ENCODE assay signal across 9 cellular contexts in the genomic region with DNA sequence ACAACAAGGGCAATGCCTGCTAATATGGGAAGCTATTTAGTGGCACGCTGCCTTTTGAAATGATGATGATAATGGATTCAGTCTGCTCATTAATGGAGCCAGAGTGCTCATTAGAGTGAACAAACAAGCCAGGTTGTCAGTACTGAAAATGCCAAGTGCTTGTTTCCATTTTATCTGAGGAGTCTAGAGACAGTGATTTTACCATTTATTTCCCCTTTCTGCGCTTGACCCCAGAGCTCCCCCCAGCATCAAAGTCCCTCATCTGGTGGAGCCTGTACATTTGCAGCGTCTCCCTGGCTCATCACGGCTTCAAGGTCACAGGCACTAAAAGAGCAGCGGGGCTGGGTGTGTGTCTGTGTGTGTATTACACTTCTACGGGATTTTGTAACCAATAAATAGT.
A peak's percentile ranks its signal among the peaks of the same experiment; 100 is the strongest.
DNase-seq lines count a peak whose midpoint lies in the region; ATAC-seq and TF ChIP-seq lines count a peak whose summit lies in the region.
"Had no signal": no experiment of that assay in that cellular context is flagged by ENCODE, and none has a peak within 500 bp of the region (broad histone marks: within the 10 kb centered on the region; RNA-seq: fewer than 3 reads in every experiment).

No MANE protein-coding gene starts in this region.

- H3K27ac Mint-ChIP-seq in CD8-positive, alpha-beta memory T cell: no peak overlapping the region
- H3K27ac Mint-ChIP-seq in nephron progenitor cell: no peak overlapping the region

- intact Hi-C loops in dorsolateral prefrontal cortex (cut with DNase I): no loop called here

- no peaks in the 10 kb centered on the region for H3K9me3 ChIP-seq in CD8-positive, alpha-beta memory T cell (ENCODE audit: low read length)

- DNase-seq in CD8-positive, alpha-beta memory T cell: no peak
- peak; percentile 98 for DNase-seq in NCI-H1105 treated with DMSO at 0.1 percent for 48 hours (lab: John Stamatoyannopoulos, UW)
- no peak for DNase-seq in dorsolateral prefrontal cortex
- peak; percentile 28 for DNase-seq in nephron progenitor cell
- no peak for DNase-seq in Ammon's horn (ENCODE audit: low spot score)
- DNase-seq in activated gamma-delta T cell (lab: John Stamatoyannopoulos, UW): no peak

- CTCF ChIA-PET in CD8-positive, alpha-beta memory T cell (lab: Charles Lee): no interaction called here

- peak overlapping the region; percentile 17 for H3K4me3 ChIP-seq in CD8-positive, alpha-beta memory T cell (ENCODE audit: low read length)
- H3K4me3 ChIP-seq in dorsolateral prefrontal cortex: peak overlapping the region in 47 of 59 donors; percentile 2 to 63 (median 39)
- H3K4me3 ChIP-seq: K562 had no signal

- H3K4me1 Mint-ChIP-seq in CD8-positive, alpha-beta memory T cell: peaks cover 10 to 20% (median 16%) of the 10 kb centered on the region in 3 donors
- peaks cover 14% of the 10 kb centered on the region for H3K4me1 Mint-ChIP-seq in nephron progenitor cell

- no peaks in the 10 kb centered on the region for H3K27me3 ChIP-seq in CD8-positive, alpha-beta memory T cell (ENCODE audit: insufficient read depth, low read length, poor library complexity, severe bottlenecking)
- H3K27me3 ChIP-seq in dorsolateral prefrontal cortex: peaks cover 0 to 70% (median 24%) of the 10 kb centered on the region in 45 donors

- POLR2A ChIA-PET in CD8-positive, alpha-beta memory T cell (lab: Charles Lee): no interaction called here

- H3K4me3 Mint-ChIP-seq in CD8-positive, alpha-beta memory T cell: peak overlapping the region; percentile 73 to 89 (median 78)
- H3K4me3 Mint-ChIP-seq in nephron progenitor cell: peak overlapping the region; percentile 86

- ATAC-seq in HG03095 (IDR thresholded peaks at IDR 0.05; ENCODE audit: unreplicated experiment) (no peak), HG03135 (IDR thresholded peaks at IDR 0.05; ENCODE audit: unreplicated experiment) (no peak)
- ATAC-seq: K562 had no signal

- no peaks in the 10 kb centered on the region for H3K36me3 Mint-ChIP-seq in CD8-positive, alpha-beta memory T cell
- no peaks in the 10 kb centered on the region for H3K36me3 Mint-ChIP-seq in nephron progenitor cell (ENCODE audit: low read depth)

- H3K36me3 ChIP-seq in CD8-positive, alpha-beta memory T cell (ENCODE audit: insufficient read depth, low read length): no peaks in the 10 kb centered on the region

- H3K4me1 ChIP-seq in CD8-positive, alpha-beta memory T cell (ENCODE audit: insufficient read depth, low read length): no peaks in the 10 kb centered on the region

- H3K27me3 Mint-ChIP-seq in CD8-positive, alpha-beta memory T cell: peaks cover 22 to 25% of the 10 kb centered on the region in 2 donors
- H3K27me3 Mint-ChIP-seq in nephron progenitor cell (ENCODE audit: low read depth, poor library complexity): peaks cover 11% of the 10 kb centered on the region

- no peak overlapping the region for H3K27ac ChIP-seq in CD8-positive, alpha-beta memory T cell (ENCODE audit: low read depth, low read length)
- no peak overlapping the region for H3K27ac ChIP-seq in dorsolateral prefrontal cortex

- TF ChIP-seq CTCF in dorsolateral prefrontal cortex (IDR thresholded peaks at IDR 0.05 in 54 of 56, conservative IDR thresholded peaks at IDR 0.05 in 2 of 56; ENCODE audit: low read depth in 1 of 56, partially characterized antibody in 56 of 56): no peak
- TF ChIP-seq CTCF in nephron progenitor cell (IDR thresholded peaks at IDR 0.05): no peak

- no peaks in the 10 kb centered on the region for H3K9me3 Mint-ChIP-seq in CD8-positive, alpha-beta memory T cell
- no peaks in the 10 kb centered on the region for H3K9me3 Mint-ChIP-seq in nephron progenitor cell

Comparison
In these comparisons a context has a peak if more than half of its experiments do, and no peak if none do; other contexts are left out.
1. DNase-seq: peak in NCI-H1105 treated with DMSO at 0.1 percent for 48 hours (single experiment) and nephron progenitor cell (single experiment); none in CD8-positive, alpha-beta memory T cell (0 of 5), dorsolateral prefrontal cortex (0 of 10), Ammon's horn (single experiment) and activated gamma-delta T cell (single experiment).